ENCODE assay signal across 12 cellular contexts in genomic region chr14:92473261-92473946, GRCh38. TPM values are rescaled to one million over a fixed set of nuclear protein-coding genes. Genes with fewer than 3 reads are reported as not detected.
DNase-seq lines count a peak whose midpoint lies in the region; ATAC-seq, FAIRE-seq and TF ChIP-seq lines count a peak whose summit lies in the region.
"Had no signal": no experiment of that assay in that cellular context is flagged by ENCODE, and none has a peak within 500 bp of the region (broad histone marks: within the 10 kb centered on the region; RNA-seq: fewer than 3 reads in every experiment).

No MANE protein-coding gene starts in this region.

- POLR2A ChIA-PET in WTC11 (lab: Charles Lee): interaction anchor here (0.5 kb wide), 1 partner anchor 247 kb away, joined by 3 read pairs; no protein-coding TSS in a partner anchor

- peaks cover 3% of the 10 kb centered on the region for H3K27me3 Mint-ChIP-seq in activated T-helper 17 cell treated with anti-CD3 and anti-CD28 coated beads, Interleukin-2, amount 50 U/mL, for 72 hours
- H3K27me3 Mint-ChIP-seq in WTC11 (ENCODE audit: low read depth): no peaks in the 10 kb centered on the region

- CTCF ChIA-PET in WTC11 (lab: Charles Lee): interaction anchor here (1.5 kb wide), 1 partner anchor 17 kb away, joined by 4 read pairs; no protein-coding TSS in a partner anchor

- H3K4me1 Mint-ChIP-seq in activated T-helper 17 cell treated with anti-CD3 and anti-CD28 coated beads, Interleukin-2, amount 50 U/mL, for 72 hours: no peaks in the 10 kb centered on the region
- H3K4me1 Mint-ChIP-seq in WTC11: peaks cover 38% of the 10 kb centered on the region

- no peak for TF ChIP-seq CTCF in left ventricle myocardium inferior (IDR thresholded peaks at IDR 0.05; ENCODE audit: borderline replicate concordance)
- no peak for TF ChIP-seq CTCF in WTC11 (IDR thresholded peaks at IDR 0.05)

- peaks cover 27% of the 10 kb centered on the region for H3K4me1 ChIP-seq in left ventricle myocardium inferior
- H3K4me1 ChIP-seq in skeletal muscle satellite cell (ENCODE audit: control insufficient read depth, insufficient read depth, low read length): peaks cover 26% of the 10 kb centered on the region

- no peak overlapping the region for H3K4me3 Mint-ChIP-seq in activated T-helper 17 cell treated with anti-CD3 and anti-CD28 coated beads, Interleukin-2, amount 50 U/mL, for 72 hours
- no peak overlapping the region for H3K4me3 Mint-ChIP-seq in WTC11

- no peak for TF ChIP-seq POLR2A in GM12891 (IDR thresholded peaks at IDR 0.05; ENCODE audit: low read depth, low read length)

- FAIRE-seq in GM12891 (lab: Jason Lieb, UNC): no peak

- intact Hi-C loops in left ventricle myocardium inferior (cut with micrococcal nuclease): no loop called here

- H3K4me2 ChIP-seq in skeletal muscle satellite cell (ENCODE audit: low read length): peak overlapping the region; percentile 59

- H3K36me3 Mint-ChIP-seq in activated T-helper 17 cell treated with anti-CD3 and anti-CD28 coated beads, Interleukin-2, amount 50 U/mL, for 72 hours (ENCODE audit: low read depth): no peaks in the 10 kb centered on the region
- peaks cover 8% of the 10 kb centered on the region for H3K36me3 Mint-ChIP-seq in WTC11

- peak overlapping the region; percentile 36 for H3K9ac ChIP-seq in skeletal muscle satellite cell (ENCODE audit: low read depth, low read length)

- H3K9me3 ChIP-seq in left ventricle myocardium inferior (replicated peaks): peaks cover 12% of the 10 kb centered on the region
- no peaks in the 10 kb centered on the region for H3K9me3 ChIP-seq in skeletal muscle satellite cell (replicated peaks; ENCODE audit: low read length)

- no peak overlapping the region for H3K27ac Mint-ChIP-seq in activated T-helper 17 cell treated with anti-CD3 and anti-CD28 coated beads, Interleukin-2, amount 50 U/mL, for 72 hours
- H3K27ac Mint-ChIP-seq in WTC11: no peak overlapping the region

- H3K27ac ChIP-seq in left ventricle myocardium inferior (replicated peaks): peak overlapping the region; percentile 58

- H3K9me3 Mint-ChIP-seq in activated T-helper 17 cell treated with anti-CD3 and anti-CD28 coated beads, Interleukin-2, amount 50 U/mL, for 72 hours: no peaks in the 10 kb centered on the region
- peaks cover 18% of the 10 kb centered on the region for H3K9me3 Mint-ChIP-seq in WTC11

- DNase-seq in EL (peak; percentile 89), left ventricle myocardium inferior (peak; percentile 56), WTC11 (ENCODE audit: low spot score) (no peak), GM12891 (ENCODE audit: insufficient read length, low spot score) (no peak), NCI-H1436 (lab: John Stamatoyannopoulos, UW) (no peak)
- DNase-seq: Calu3, Karpas-422, retina had no signal

- H3K4me3 ChIP-seq in left ventricle myocardium inferior (no peak overlapping the region), skeletal muscle satellite cell (ENCODE audit: low read length) (no peak overlapping the region)

- H3K27me3 ChIP-seq in left ventricle myocardium inferior (ENCODE audit: low read depth) (no peaks in the 10 kb centered on the region), skeletal muscle satellite cell (ENCODE audit: control insufficient read depth, insufficient read depth, low read length) (no peaks in the 10 kb centered on the region)

- ATAC-seq in activated T-helper 17 cell treated with anti-CD3 and anti-CD28 coated beads, Interleukin-2, amount 50 U/mL, for 72 hours (replicated peaks): peak; percentile 56
- ATAC-seq in WTC11: no peak
- no peak for ATAC-seq in GM21360 (IDR thresholded peaks at IDR 0.05; ENCODE audit: unreplicated experiment)
- ATAC-seq: activated CD4-positive, CD25-positive, alpha-beta regulatory T cell treated with anti-CD3 and anti-CD28 coated beads, Interleukin-2, amount 50 U/mL, for 24 hours had no signal

- H3K36me3 ChIP-seq in left ventricle myocardium inferior (no peaks in the 10 kb centered on the region), skeletal muscle satellite cell (ENCODE audit: insufficient read depth, low read length) (no peaks in the 10 kb centered on the region)

TF ChIP-seq in WTC11, 78 proteins besides CTCF, POLR2A, EP300 and RAD21 (continues in another document):
- TF ChIP-seq E2F5 (CRISPR knock-in tag; IDR thresholded peaks at IDR 0.05) (no peak), EMX1 (CRISPR knock-in tag; IDR thresholded peaks at IDR 0.05) (no peak), ATF1 (CRISPR knock-in tag; IDR thresholded peaks at IDR 0.05) (no peak), FOXK1 (CRISPR knock-in tag; IDR thresholded peaks at IDR 0.05) (no peak), PRDM15 (CRISPR knock-in tag; IDR thresholded peaks at IDR 0.05) (no peak), GRHL2 (CRISPR knock-in tag; IDR thresholded peaks at IDR 0.05; ENCODE audit: insufficient replicate concordance, severe bottlenecking) (no peak)

TF ChIP-seq in GM12891, 5 proteins besides CTCF, POLR2A, EP300 and RAD21:
- TF ChIP-seq SPI1 (IDR thresholded peaks at IDR 0.05; ENCODE audit: low read depth, low read length) (no peak), PAX5 (IDR thresholded peaks at IDR 0.05; ENCODE audit: insufficient read depth, low read length, severe bottlenecking) (no peak), TAF1 (IDR thresholded peaks at IDR 0.05; ENCODE audit: low read depth, low read length) (no peak), POU2F2 (IDR thresholded peaks at IDR 0.05; ENCODE audit: low read depth, low read length) (no peak), POLR2AphosphoS5 (IDR thresholded peaks at IDR 0.05; ENCODE audit: low read depth, low read length) (no peak)

RNA-seq across cellular contexts. Expression of gene RIN3, which starts 40.2 kb away (rescaled TPM):
- total RNA-seq in activated T-helper 17 cell treated with anti-CD3 and anti-CD28 coated beads, Interleukin-2, amount 50 U/mL, for 72 hours: 10 to 100 TPM; 14.1 to 24.1 TPM
- total RNA-seq in left ventricle myocardium inferior (13.8 TPM), WTC11 (2021) (2.7 to 3.3 TPM (median 3.0 TPM) in 3 replicates)
- 6.3 and 7.6 TPM in 2 replicates for total RNA-seq in skeletal muscle satellite cell (2012; rRNA removed)
- polyA plus RNA-seq in GM12891 (2012; ENCODE audit: low read depth, missing spikeins): 7.6 TPM

Comparison
In these comparisons a context has a peak if more than half of its experiments do, and no peak if none do; other contexts are left out.
1. DNase-seq: peak in EL (single experiment) and left ventricle myocardium inferior (single experiment); none in WTC11 (single experiment), GM12891 (single experiment) and NCI-H1436 (single experiment).